Comparison of ENCODE assay signal across 3 cellular contexts in the genomic region with DNA sequence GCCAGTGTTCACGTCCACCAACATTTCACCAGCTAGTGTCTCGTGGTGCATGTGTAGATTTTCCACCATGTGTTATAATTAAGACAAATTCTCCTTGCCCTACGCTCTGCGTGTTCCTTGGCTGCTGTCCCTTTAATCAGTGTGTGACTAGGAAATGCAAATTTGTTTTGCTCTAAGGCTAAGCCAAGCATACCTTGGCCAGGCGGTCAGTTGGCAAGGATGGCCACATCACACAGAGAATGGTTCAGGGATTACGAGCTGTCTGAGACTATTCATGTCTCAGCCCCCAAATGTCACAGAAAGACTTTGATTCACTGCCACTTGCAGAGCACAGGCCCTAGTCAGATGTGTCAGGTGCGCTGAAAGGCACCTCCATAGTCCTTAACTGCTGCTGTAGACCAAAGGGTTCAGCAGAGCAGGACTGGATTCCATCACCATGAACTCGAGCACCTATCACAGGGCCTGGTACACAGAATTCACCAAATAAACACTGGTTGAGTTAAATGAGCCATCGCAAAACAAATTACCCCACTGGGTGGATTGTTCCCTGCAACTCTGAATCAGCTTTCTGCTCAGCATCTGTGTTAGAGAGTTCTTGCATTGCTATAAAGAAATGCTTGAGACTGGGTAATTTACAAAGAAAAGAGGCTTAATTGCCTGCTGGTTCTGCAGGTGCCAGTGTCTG.
TF ChIP-seq lines count a peak whose summit lies in the region.

No MANE protein-coding gene starts in this region.

TF ChIP-seq in IMR-90, 13 proteins besides CTCF, POLR2A, EP300 and RAD21:
- TF ChIP-seq BHLHE40 (IDR thresholded peaks at IDR 0.05; ENCODE audit: low read depth, low read length) = no peak
- no peak for TF ChIP-seq SMC3 (IDR thresholded peaks at IDR 0.05; ENCODE audit: low read depth, low read length)
- no peak for TF ChIP-seq MAFK (IDR thresholded peaks at IDR 0.05; ENCODE audit: low read depth, low read length)
- TF ChIP-seq NFE2L2 (IDR thresholded peaks at IDR 0.05; ENCODE audit: low read depth, low read length) = no peak
- TF ChIP-seq FOS (IDR thresholded peaks at IDR 0.05; ENCODE audit: low read depth, low read length) = no peak
- TF ChIP-seq ELK1 (IDR thresholded peaks at IDR 0.05; ENCODE audit: borderline replicate concordance, low read depth, low read length) = no peak
- TF ChIP-seq MAZ (IDR thresholded peaks at IDR 0.05; ENCODE audit: borderline replicate concordance, low read depth, low read length) = no peak
- no peak for TF ChIP-seq CEBPB (IDR thresholded peaks at IDR 0.05; ENCODE audit: low read depth, low read length)
- TF ChIP-seq RCOR1 (IDR thresholded peaks at IDR 0.05; ENCODE audit: insufficient replicate concordance, low read length) = no peak
- TF ChIP-seq RFX5 (IDR thresholded peaks at IDR 0.05; ENCODE audit: low read depth, low read length) = no peak
- no peak for TF ChIP-seq CHD1 (IDR thresholded peaks at IDR 0.05; ENCODE audit: low read depth, low read length)
- no peak for TF ChIP-seq USF2 (IDR thresholded peaks at IDR 0.05; ENCODE audit: low read depth, low read length)
- no peak for TF ChIP-seq MXI1 (IDR thresholded peaks at IDR 0.05; ENCODE audit: borderline replicate concordance, low read depth, low read length)

TF ChIP-seq in K562, 482 proteins besides CTCF, POLR2A, EP300 and RAD21:
- TF ChIP-seq, protein P1, sequence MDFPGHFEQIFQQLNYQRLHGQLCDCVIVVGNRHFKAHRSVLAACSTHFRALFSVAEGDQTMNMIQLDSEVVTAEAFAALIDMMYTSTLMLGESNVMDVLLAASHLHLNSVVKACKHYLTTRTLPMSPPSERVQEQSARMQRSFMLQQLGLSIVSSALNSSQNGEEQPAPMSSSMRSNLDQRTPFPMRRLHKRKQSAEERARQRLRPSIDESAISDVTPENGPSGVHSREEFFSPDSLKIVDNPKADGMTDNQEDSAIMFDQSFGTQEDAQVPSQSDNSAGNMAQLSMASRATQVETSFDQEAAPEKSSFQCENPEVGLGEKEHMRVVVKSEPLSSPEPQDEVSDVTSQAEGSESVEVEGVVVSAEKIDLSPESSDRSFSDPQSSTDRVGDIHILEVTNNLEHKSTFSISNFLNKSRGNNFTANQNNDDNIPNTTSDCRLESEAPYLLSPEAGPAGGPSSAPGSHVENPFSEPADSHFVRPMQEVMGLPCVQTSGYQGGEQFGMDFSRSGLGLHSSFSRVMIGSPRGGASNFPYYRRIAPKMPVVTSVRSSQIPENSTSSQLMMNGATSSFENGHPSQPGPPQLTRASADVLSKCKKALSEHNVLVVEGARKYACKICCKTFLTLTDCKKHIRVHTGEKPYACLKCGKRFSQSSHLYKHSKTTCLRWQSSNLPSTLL (IDR thresholded peaks at IDR 0.05) = no peak
- TF ChIP-seq NFE2 (IDR thresholded peaks at IDR 0.05; ENCODE audit: low read depth) (no peak), PPARD (CRISPR knock-in tag; IDR thresholded peaks at IDR 0.05) (no peak), TAF7 (tag; IDR thresholded peaks at IDR 0.05) (no peak), CCNT2 (IDR thresholded peaks at IDR 0.05; ENCODE audit: borderline replicate concordance, extremely low read depth, insufficient read length, low read depth, low read length) (no peak), ZNF707 (CRISPR knock-in tag; conservative IDR thresholded peaks at IDR 0.05) (no peak), HNRNPH1 (optimal IDR thresholded peaks at IDR 0.05; ENCODE audit: low read depth, low read length) (no peak), FOXA1 (IDR thresholded peaks at IDR 0.05; ENCODE audit: borderline replicate concordance) (no peak), TRIM28 (IDR thresholded peaks at IDR 0.05) (no peak), CEBPG (CRISPR knock-in tag; IDR thresholded peaks at IDR 0.05) (no peak), CEBPG (tag; conservative IDR thresholded peaks at IDR 0.05 in 1 of 2, IDR thresholded peaks at IDR 0.05 in 1 of 2) (no peak), KLF16 (IDR thresholded peaks at IDR 0.05) (no peak), ZNF668 (CRISPR knock-in tag; IDR thresholded peaks at IDR 0.05) (no peak), ESRRB (CRISPR knock-in tag; IDR thresholded peaks at IDR 0.05; ENCODE audit: borderline replicate concordance) (no peak), ZNF785 (CRISPR knock-in tag; IDR thresholded peaks at IDR 0.05) (no peak), THAP7 (CRISPR knock-in tag; IDR thresholded peaks at IDR 0.05) (no peak), ZNF316 (IDR thresholded peaks at IDR 0.05) (no peak), FOXJ3 (CRISPR knock-in tag; IDR thresholded peaks at IDR 0.05) (no peak), TGIF2 (CRISPR knock-in tag; IDR thresholded peaks at IDR 0.05) (no peak)
- TF ChIP-seq, protein P2, sequence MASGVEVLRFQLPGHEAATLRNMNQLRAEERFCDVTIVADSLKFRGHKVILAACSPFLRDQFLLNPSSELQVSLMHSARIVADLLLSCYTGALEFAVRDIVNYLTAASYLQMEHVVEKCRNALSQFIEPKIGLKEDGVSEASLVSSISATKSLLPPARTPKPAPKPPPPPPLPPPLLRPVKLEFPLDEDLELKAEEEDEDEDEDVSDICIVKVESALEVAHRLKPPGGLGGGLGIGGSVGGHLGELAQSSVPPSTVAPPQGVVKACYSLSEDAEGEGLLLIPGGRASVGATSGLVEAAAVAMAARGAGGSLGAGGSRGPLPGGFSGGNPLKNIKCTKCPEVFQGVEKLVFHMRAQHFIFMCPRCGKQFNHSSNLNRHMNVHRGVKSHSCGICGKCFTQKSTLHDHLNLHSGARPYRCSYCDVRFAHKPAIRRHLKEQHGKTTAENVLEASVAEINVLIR (CRISPR knock-in tag; IDR thresholded peaks at IDR 0.05) = no peak

TF ChIP-seq in H1, 55 proteins besides CTCF, POLR2A, EP300 and RAD21:
- TF ChIP-seq CHD7 (IDR thresholded peaks at IDR 0.05; ENCODE audit: insufficient replicate concordance, low read length) = no peak
- TF ChIP-seq TAF7 (optimal IDR thresholded peaks at IDR 0.05; ENCODE audit: borderline replicate concordance, low read depth, low read length) = no peak
- TF ChIP-seq CTBP2 (IDR thresholded peaks at IDR 0.05; ENCODE audit: borderline replicate concordance, insufficient read depth, insufficient read length, low read length) = no peak
- TF ChIP-seq SP4 (IDR thresholded peaks at IDR 0.05; ENCODE audit: low read length) = no peak
- TF ChIP-seq, protein P3, sequence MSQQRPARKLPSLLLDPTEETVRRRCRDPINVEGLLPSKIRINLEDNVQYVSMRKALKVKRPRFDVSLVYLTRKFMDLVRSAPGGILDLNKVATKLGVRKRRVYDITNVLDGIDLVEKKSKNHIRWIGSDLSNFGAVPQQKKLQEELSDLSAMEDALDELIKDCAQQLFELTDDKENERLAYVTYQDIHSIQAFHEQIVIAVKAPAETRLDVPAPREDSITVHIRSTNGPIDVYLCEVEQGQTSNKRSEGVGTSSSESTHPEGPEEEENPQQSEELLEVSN (IDR thresholded peaks at IDR 0.05) = no peak
- TF ChIP-seq CBX8 (IDR thresholded peaks at IDR 0.05; ENCODE audit: borderline replicate concordance, low read depth, low read length) = no peak
